In genomic region chr2:136121511-136121910, GRCh38 we compare ENCODE assay signal across 1 cellular context.
TF ChIP-seq lines count a peak whose summit lies in the region.

No MANE protein-coding gene starts in this region.

TF ChIP-seq in H1, 55 proteins besides CTCF, POLR2A, EP300 and RAD21 (continued from another document):
- TF ChIP-seq ATF2 (IDR thresholded peaks at IDR 0.05; ENCODE audit: low read length) = no peak
